8 cellular contexts compared by ENCODE assay signal in the genomic region with DNA sequence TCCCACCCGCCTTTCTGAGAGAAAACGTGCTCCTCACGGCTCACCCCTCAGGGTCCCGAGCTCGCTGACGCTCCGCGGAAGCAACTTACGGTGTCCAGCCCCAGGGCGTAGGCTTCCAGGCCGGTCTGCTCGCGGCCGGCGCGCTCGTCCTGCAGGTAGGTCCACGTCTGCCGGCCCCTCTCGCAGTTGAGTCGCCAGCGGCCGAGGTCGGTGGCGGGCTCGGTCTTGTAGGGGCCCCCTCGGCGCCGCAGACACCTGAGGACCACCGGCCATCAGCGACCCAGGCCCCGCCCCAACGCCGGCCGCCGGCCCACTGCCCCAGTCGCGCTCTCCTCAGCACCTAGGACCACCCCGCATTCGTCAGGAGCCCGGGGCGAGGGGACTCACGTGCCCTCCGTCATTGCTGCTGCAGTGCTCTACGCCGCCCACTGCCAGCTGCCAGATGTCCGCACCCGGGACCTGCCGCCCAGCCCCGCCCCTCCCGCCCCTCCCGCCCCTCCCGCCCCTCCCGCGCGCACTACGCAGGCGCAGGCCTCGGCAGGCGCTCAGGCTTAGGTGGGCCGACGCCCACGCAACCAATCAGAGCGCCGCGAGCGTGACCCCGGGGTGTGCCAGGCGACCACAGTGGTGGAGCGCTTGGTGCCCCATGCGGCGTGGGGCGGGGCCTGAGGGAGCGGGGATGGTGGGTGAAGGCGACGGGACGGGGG. TPM values are rescaled to one million over a fixed set of nuclear protein-coding genes. Genes with fewer than 3 reads are reported as not detected.
DNase-seq lines count a peak whose midpoint lies in the region; ATAC-seq and TF ChIP-seq lines count a peak whose summit lies in the region.

A gene (minus strand): TSS at position 430 of the 707 bp plus-strand sequence. CDS start 29 bp downstream, at position 401.

- H3K27me3 ChIP-seq in prostate gland (replicated peaks; ENCODE audit: insufficient read depth), result no peaks in the 10 kb centered on the region

- no peaks in the 10 kb centered on the region for H3K9me3 ChIP-seq in prostate gland

- intact Hi-C loops in left ventricle myocardium superior (cut with micrococcal nuclease) (no loop called here), prostate gland (cut with DNase I) (loop anchor here (2.0 to 5.0 kb wide), 4 partner anchors 44 to 256 kb away; a partner anchor contains a TSS)

- DNase-seq in NCI-H187 treated with DMSO at 0.1 percent for 48 hours (lab: John Stamatoyannopoulos, UW), result peak; percentile 86
- DNase-seq in T-helper 2 cell, result peak; percentile 89 to 99 (median 98)
- DNase-seq in left ventricle myocardium superior, result peak; percentile 99
- DNase-seq in prostate gland (ENCODE audit: low spot score), result peak; percentile 98
- DNase-seq in ureter (ENCODE audit: low spot score), result peak; percentile 99

- TF ChIP-seq CTCF in prostate gland (IDR thresholded peaks at IDR 0.05), result no peak

- ATAC-seq in GM18498 (IDR thresholded peaks at IDR 0.05; ENCODE audit: unreplicated experiment) (peak; percentile 90), HG02943 (IDR thresholded peaks at IDR 0.05; ENCODE audit: low read depth, unreplicated experiment) (peak; percentile 78), left ventricle myocardium superior (peak; percentile 92)

- no peaks in the 10 kb centered on the region for H3K36me3 ChIP-seq in prostate gland

- 0% methylated on average over 38 of the region's 77 CpGs for WGBS in prostate gland

- peak; percentile 73 for TF ChIP-seq POLR2A in prostate gland (IDR thresholded peaks at IDR 0.05)

- H3K27ac ChIP-seq in angular gyrus (ENCODE audit: low read depth, low read length), result peak within 1 kb of the TSS; percentile 88
- peak within 1 kb of the TSS; percentile 97 to 98 for H3K27ac ChIP-seq in prostate gland

- peaks cover 5% of the 10 kb centered on the region for H3K4me1 ChIP-seq in prostate gland (replicated peaks)

- peak within 1 kb of the TSS; percentile 99 for H3K4me3 ChIP-seq in prostate gland

RNA-seq across cellular contexts. Expression of the gene that starts here (rescaled TPM):
- 58.3 TPM for total RNA-seq in left ventricle myocardium superior
- total RNA-seq in prostate gland, result 100 to 1,000 TPM in 1 of 2 donors, 10 to 100 TPM in 1; 95.5 to 145 TPM
- 49.0 TPM for total RNA-seq in ureter

Comparison
In these comparisons a context has a peak if more than half of its experiments do, and no peak if none do; other contexts are left out.
1. Peak in every context shown above with its lines: DNase-seq, ATAC-seq, H3K4me3 ChIP-seq and H3K27ac ChIP-seq.